In the genomic region with DNA sequence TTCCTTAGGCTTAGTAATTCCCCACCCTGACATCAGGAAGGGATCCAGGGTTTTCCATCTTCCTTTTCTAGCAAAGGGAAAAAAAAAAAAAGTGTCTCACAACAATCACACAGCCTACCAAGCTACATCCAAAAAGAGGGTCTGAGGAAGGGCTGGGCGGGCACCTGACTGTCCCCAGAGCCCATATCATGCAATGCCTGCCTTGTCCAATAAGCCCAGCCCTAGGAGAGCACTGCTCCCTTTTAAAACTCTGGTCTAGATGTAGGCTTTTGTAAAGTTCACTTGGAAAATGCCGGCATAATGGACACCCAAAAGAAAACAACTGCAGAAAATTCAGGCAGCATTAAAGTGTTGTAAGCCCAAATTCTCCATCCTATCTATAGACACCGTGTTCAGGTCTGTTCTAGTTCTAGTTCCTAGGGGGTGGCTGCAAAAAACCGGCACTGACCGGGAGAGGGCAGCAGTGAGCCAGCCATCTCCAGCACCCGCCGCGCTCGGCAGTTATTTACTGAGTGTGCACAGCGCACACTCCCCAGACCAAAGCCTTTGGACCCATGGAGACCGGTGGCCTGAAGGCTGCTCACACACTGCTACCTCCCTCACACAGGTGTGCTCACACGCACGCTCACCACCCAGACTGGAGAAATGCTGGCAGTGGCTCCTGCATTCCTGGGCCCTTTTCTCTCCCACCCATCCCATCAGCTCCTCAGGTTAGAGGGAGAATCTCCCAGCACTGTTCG, we compare ENCODE assay signal across 8 cellular contexts. TPM values are rescaled to one million over a fixed set of nuclear protein-coding genes. Genes with fewer than 3 reads are reported as not detected.
DNase-seq lines count a peak whose midpoint lies in the region; ATAC-seq and TF ChIP-seq lines count a peak whose summit lies in the region.

No MANE protein-coding gene starts in this region.

- no peaks in the 10 kb centered on the region for H4K20me1 ChIP-seq in PC-3 (ENCODE audit: low read length)

- ATAC-seq in GM19395 (IDR thresholded peaks at IDR 0.05; ENCODE audit: unreplicated experiment) (peak; percentile 75), PC-3 (peak; percentile 89), natural killer cell (peak; percentile 88 to 98 (median 95))
- ATAC-seq in stimulated activated effector memory CD8-positive, alpha-beta T cell treated with anti-CD3 and anti-CD28 coated beads, Interleukin-12 subunit alpha, Interleukin-12 subunit beta, amount 100 ng/mL, for 72 hours: peak; percentile 88

- no peak overlapping the region for H3K9ac ChIP-seq in PC-3 (ENCODE audit: low read length)

- H3K36me3 Mint-ChIP-seq in natural killer cell: no peaks in the 10 kb centered on the region
- H3K36me3 Mint-ChIP-seq in stimulated activated effector memory CD8-positive, alpha-beta T cell treated with anti-CD3 and anti-CD28 coated beads, Interleukin-12 subunit alpha, Interleukin-12 subunit beta, amount 100 ng/mL, for 72 hours: peaks cover 5% of the 10 kb centered on the region

- DNase-seq in CD1c-positive myeloid dendritic cell (ENCODE audit: extremely low spot score): peak; percentile 68
- DNase-seq in HuH-7.5 (ENCODE audit: low spot score): peak; percentile 51
- peak; percentile 72 for DNase-seq in PC-3
- peak; percentile 71 for DNase-seq in activated T-cell treated with anti-CD3 and anti-CD28 coated beads for 4 hours
- peak; percentile 15 for DNase-seq in esophagus squamous epithelium (lab: John Stamatoyannopoulos, UW)
- peak; percentile 78 for DNase-seq in natural killer cell
- peak; percentile 79 to 91 for DNase-seq in stimulated activated effector memory CD8-positive, alpha-beta T cell treated with anti-CD3 and anti-CD28 coated beads, Interleukin-12 subunit alpha, Interleukin-12 subunit beta, amount 100 ng/mL, for 72 hours (ENCODE audit: low spot score in 2 of 2)

- POLR2A ChIA-PET in PC-3 (lab: Charles Lee; ENCODE audit: unreplicated experiment): no interaction called here

- TF ChIP-seq CTCF in PC-3 (conservative IDR thresholded peaks at IDR 0.05; ENCODE audit: low read depth, low read length) (peak; percentile 91), esophagus squamous epithelium (IDR thresholded peaks at IDR 0.05) (peak; percentile 84 to 93 (median 86)), natural killer cell (IDR thresholded peaks at IDR 0.05) (peak; percentile 84)

- H3K27ac Mint-ChIP-seq in natural killer cell: no peak overlapping the region
- no peak overlapping the region for H3K27ac Mint-ChIP-seq in stimulated activated effector memory CD8-positive, alpha-beta T cell treated with anti-CD3 and anti-CD28 coated beads, Interleukin-12 subunit alpha, Interleukin-12 subunit beta, amount 100 ng/mL, for 72 hours

- H3K27me3 ChIP-seq in PC-3 (ENCODE audit: low read length) (no peaks in the 10 kb centered on the region), esophagus squamous epithelium (peaks cover 0 to 9% (median 0%) of the 10 kb centered on the region in 4 donors)

- H3K36me3 ChIP-seq in PC-3 (ENCODE audit: low read depth, low read length) (peaks cover 15% of the 10 kb centered on the region; the same call in 1 of the 2 replicates), esophagus squamous epithelium (no peaks in the 10 kb centered on the region)

- no peak for TF ChIP-seq POLR2A in esophagus squamous epithelium (IDR thresholded peaks at IDR 0.05)

- no peaks in the 10 kb centered on the region for H3K9me2 ChIP-seq in PC-3 (replicated peaks; ENCODE audit: low read length)

- peaks cover 5% of the 10 kb centered on the region; the same call in 1 of the 2 replicates for H3K79me2 ChIP-seq in PC-3 (ENCODE audit: low read length)

- H3K4me3 ChIP-seq in PC-3 (ENCODE audit: low read length) (no peak overlapping the region), esophagus squamous epithelium (no peak overlapping the region)

- H3K4me1 ChIP-seq in PC-3 (ENCODE audit: insufficient read depth, low read length): no peaks in the 10 kb centered on the region
- H3K4me1 ChIP-seq in esophagus squamous epithelium: peaks cover 0 to 27% (median 12%) of the 10 kb centered on the region in 3 donors

- no peak overlapping the region for H3K27ac ChIP-seq in PC-3 (ENCODE audit: low read length)
- H3K27ac ChIP-seq in esophagus squamous epithelium: no peak overlapping the region

- H3K27me3 Mint-ChIP-seq in natural killer cell (ENCODE audit: low read depth in 2 of 2): peaks cover 10 to 12% of the 10 kb centered on the region in 2 donors

- no peaks in the 10 kb centered on the region for H3K9me3 Mint-ChIP-seq in natural killer cell
- H3K9me3 Mint-ChIP-seq in stimulated activated effector memory CD8-positive, alpha-beta T cell treated with anti-CD3 and anti-CD28 coated beads, Interleukin-12 subunit alpha, Interleukin-12 subunit beta, amount 100 ng/mL, for 72 hours: no peaks in the 10 kb centered on the region

- intact Hi-C loops in PC-3 (cut with micrococcal nuclease): loop anchor here (1.0 to 5.0 kb wide), 2 partner anchors 50 to 147 kb away; partner anchors contain the start of gene PODXL
- intact Hi-C loops in esophagus squamous epithelium (cut with DNase I): loop anchor here (5.0 kb wide), 1 partner anchor 150 kb away; no protein-coding TSS in a partner anchor
- intact Hi-C loops in natural killer cell (cut with micrococcal nuclease): loop anchor here (1.0 kb wide), 1 partner anchor 147 kb away; no protein-coding TSS in a partner anchor

- H2AFZ ChIP-seq in PC-3 (ENCODE audit: low read length): no peak overlapping the region

- H3K4me3 Mint-ChIP-seq in natural killer cell: no peak overlapping the region
- no peak overlapping the region for H3K4me3 Mint-ChIP-seq in stimulated activated effector memory CD8-positive, alpha-beta T cell treated with anti-CD3 and anti-CD28 coated beads, Interleukin-12 subunit alpha, Interleukin-12 subunit beta, amount 100 ng/mL, for 72 hours

- no peaks in the 10 kb centered on the region for H3F3A ChIP-seq in PC-3 (ENCODE audit: low read length, unreplicated experiment)

- H3K9me3 ChIP-seq in PC-3 (ENCODE audit: low read length) (no peaks in the 10 kb centered on the region), esophagus squamous epithelium (no peaks in the 10 kb centered on the region)

- BruUV-seq in PC-3 (replicated peaks; lab: Mats Ljungman, UMichigan): no TSS peak

- H3K4me2 ChIP-seq in PC-3 (ENCODE audit: low read length): no peak overlapping the region

- peaks cover 10 to 24% of the 10 kb centered on the region in 2 donors for H3K4me1 Mint-ChIP-seq in natural killer cell
- H3K4me1 Mint-ChIP-seq in stimulated activated effector memory CD8-positive, alpha-beta T cell treated with anti-CD3 and anti-CD28 coated beads, Interleukin-12 subunit alpha, Interleukin-12 subunit beta, amount 100 ng/mL, for 72 hours: peaks cover 36% of the 10 kb centered on the region

- 18 to 29% methylated on average over 6 to 8 of the region's 14 CpGs for WGBS in esophagus squamous epithelium, 2 donors

- CTCF ChIA-PET in PC-3 (lab: Charles Lee): no interaction called here

RNA-seq across cellular contexts. Expression of gene PODXL, which starts 48.7 kb away (rescaled TPM):
- total RNA-seq in PC-3 (2014; rRNA removed) (44.2 and 80.5 TPM in 2 replicates), esophagus squamous epithelium (10 to 100 TPM in 1 of 4 donors, 1 to 10 TPM in 3; 5.0 to 22.3 (median 7.6) TPM), natural killer cell (1 to 10 TPM in 1 of 3 donors, under 1 TPM in 2; 0.35 to 1.4 (median 0.88) TPM)

Comparison
In these comparisons a context has a peak if more than half of its experiments do, and no peak if none do; other contexts are left out.
1. DNase-seq: peak in every context shown above with its lines; median percentile 85 in stimulated activated effector memory CD8-positive, alpha-beta T cell treated with anti-CD3 and anti-CD28 coated beads, Interleukin-12 subunit alpha, Interleukin-12 subunit beta, amount 100 ng/mL, for 72 hours; 78 in natural killer cell; 72 in PC-3; 71 in activated T-cell treated with anti-CD3 and anti-CD28 coated beads for 4 hours; 68 in CD1c-positive myeloid dendritic cell; 51 in HuH-7.5; 15 in esophagus squamous epithelium.